ENCODE assay signal across 2 cellular contexts in the genomic region with DNA sequence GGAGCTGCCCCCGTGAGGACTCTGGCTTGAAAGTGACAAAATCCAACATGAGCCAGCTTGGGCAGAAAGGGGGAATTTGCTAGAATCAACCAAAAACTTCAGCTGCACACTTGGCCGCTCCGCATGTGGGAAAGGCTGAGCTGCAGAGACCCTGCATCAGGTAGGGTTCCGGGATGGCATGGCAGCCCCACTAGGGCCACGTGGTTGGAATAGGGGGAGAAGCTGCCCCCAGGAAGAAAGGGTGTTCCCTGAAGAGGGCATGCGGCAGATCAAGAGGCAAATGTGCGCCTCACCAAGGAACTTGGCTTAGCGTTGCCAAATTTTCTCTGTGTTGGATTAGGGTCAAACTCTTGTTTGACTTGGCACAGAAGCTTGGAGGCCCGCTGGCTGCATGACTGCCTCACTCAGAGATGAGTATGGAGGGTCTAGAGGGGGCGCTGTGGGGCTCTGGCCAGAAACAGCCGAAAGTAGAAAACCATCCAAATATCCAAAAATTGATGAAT.
TF ChIP-seq lines count a peak whose summit lies in the region.

No MANE protein-coding gene starts in this region.

TF ChIP-seq in SK-N-SH, 30 proteins besides CTCF, POLR2A, EP300 and RAD21:
- no peak for TF ChIP-seq YY1 (IDR thresholded peaks at IDR 0.05; ENCODE audit: low read depth)
- TF ChIP-seq GABPA (IDR thresholded peaks at IDR 0.05; ENCODE audit: low read depth) = no peak
- no peak for TF ChIP-seq FOSL2 (IDR thresholded peaks at IDR 0.05; ENCODE audit: borderline replicate concordance, low read depth)
- no peak for TF ChIP-seq MAX (IDR thresholded peaks at IDR 0.05; ENCODE audit: low read depth)
- no peak for TF ChIP-seq TEAD4 (IDR thresholded peaks at IDR 0.05; ENCODE audit: borderline replicate concordance, insufficient read depth)
- no peak for TF ChIP-seq JUND (IDR thresholded peaks at IDR 0.05)
- TF ChIP-seq, protein P1, sequence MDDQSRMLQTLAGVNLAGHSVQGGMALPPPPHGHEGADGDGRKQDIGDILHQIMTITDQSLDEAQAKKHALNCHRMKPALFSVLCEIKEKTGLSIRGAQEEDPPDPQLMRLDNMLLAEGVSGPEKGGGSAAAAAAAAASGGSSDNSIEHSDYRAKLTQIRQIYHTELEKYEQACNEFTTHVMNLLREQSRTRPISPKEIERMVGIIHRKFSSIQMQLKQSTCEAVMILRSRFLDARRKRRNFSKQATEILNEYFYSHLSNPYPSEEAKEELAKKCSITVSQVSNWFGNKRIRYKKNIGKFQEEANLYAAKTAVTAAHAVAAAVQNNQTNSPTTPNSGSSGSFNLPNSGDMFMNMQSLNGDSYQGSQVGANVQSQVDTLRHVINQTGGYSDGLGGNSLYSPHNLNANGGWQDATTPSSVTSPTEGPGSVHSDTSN (IDR thresholded peaks at IDR 0.05) = no peak
- no peak for TF ChIP-seq TAF1 (IDR thresholded peaks at IDR 0.05; ENCODE audit: borderline replicate concordance, low read depth, low read length)
- TF ChIP-seq NRF1 (IDR thresholded peaks at IDR 0.05; ENCODE audit: low read depth, low read length) = no peak
- TF ChIP-seq EZH2phosphoT487 (IDR thresholded peaks at IDR 0.05; ENCODE audit: borderline replicate concordance, low read depth) = no peak

TF ChIP-seq in SK-N-SH treated with all-trans-retinoic acid at 6 μM for 48 hours, 23 proteins besides CTCF, POLR2A, EP300 and RAD21:
- no peak for TF ChIP-seq OSR1 (CRISPR knock-in tag; IDR thresholded peaks at IDR 0.05)
- no peak for TF ChIP-seq ZFP30 (CRISPR knock-in tag; IDR thresholded peaks at IDR 0.05)
- TF ChIP-seq ZNF8 (CRISPR knock-in tag; IDR thresholded peaks at IDR 0.05) = no peak
- no peak for TF ChIP-seq ISL1 (CRISPR knock-in tag; IDR thresholded peaks at IDR 0.05)
- no peak for TF ChIP-seq ZC3H10 (CRISPR knock-in tag; IDR thresholded peaks at IDR 0.05)
- no peak for TF ChIP-seq SNAI2 (CRISPR knock-in tag; IDR thresholded peaks at IDR 0.05)
- TF ChIP-seq ESRRG (CRISPR knock-in tag; IDR thresholded peaks at IDR 0.05) = no peak
- TF ChIP-seq TOX (CRISPR knock-in tag; IDR thresholded peaks at IDR 0.05; ENCODE audit: borderline replicate concordance) = no peak
- TF ChIP-seq PPARA (CRISPR knock-in tag; IDR thresholded peaks at IDR 0.05; ENCODE audit: borderline replicate concordance) = no peak
- TF ChIP-seq ZNF70 (CRISPR knock-in tag; IDR thresholded peaks at IDR 0.05) = no peak
- TF ChIP-seq, protein P2, sequence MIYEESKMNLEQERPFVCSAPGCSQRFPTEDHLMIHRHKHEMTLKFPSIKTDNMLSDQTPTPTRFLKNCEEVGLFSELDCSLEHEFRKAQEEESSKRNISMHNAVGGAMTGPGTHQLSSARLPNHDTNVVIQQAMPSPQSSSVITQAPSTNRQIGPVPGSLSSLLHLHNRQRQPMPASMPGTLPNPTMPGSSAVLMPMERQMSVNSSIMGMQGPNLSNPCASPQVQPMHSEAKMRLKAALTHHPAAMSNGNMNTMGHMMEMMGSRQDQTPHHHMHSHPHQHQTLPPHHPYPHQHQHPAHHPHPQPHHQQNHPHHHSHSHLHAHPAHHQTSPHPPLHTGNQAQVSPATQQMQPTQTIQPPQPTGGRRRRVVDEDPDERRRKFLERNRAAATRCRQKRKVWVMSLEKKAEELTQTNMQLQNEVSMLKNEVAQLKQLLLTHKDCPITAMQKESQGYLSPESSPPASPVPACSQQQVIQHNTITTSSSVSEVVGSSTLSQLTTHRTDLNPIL (CRISPR knock-in tag; IDR thresholded peaks at IDR 0.05; ENCODE audit: low read depth) = no peak
- no peak for TF ChIP-seq GLIS3 (CRISPR knock-in tag; IDR thresholded peaks at IDR 0.05)
- no peak for TF ChIP-seq TCF4 (CRISPR knock-in tag; IDR thresholded peaks at IDR 0.05; ENCODE audit: borderline replicate concordance)
- TF ChIP-seq RARB (CRISPR knock-in tag; IDR thresholded peaks at IDR 0.05) = no peak
- TF ChIP-seq ARNTL (CRISPR knock-in tag; IDR thresholded peaks at IDR 0.05; ENCODE audit: borderline replicate concordance, low read depth) = no peak
- TF ChIP-seq, protein P3, sequence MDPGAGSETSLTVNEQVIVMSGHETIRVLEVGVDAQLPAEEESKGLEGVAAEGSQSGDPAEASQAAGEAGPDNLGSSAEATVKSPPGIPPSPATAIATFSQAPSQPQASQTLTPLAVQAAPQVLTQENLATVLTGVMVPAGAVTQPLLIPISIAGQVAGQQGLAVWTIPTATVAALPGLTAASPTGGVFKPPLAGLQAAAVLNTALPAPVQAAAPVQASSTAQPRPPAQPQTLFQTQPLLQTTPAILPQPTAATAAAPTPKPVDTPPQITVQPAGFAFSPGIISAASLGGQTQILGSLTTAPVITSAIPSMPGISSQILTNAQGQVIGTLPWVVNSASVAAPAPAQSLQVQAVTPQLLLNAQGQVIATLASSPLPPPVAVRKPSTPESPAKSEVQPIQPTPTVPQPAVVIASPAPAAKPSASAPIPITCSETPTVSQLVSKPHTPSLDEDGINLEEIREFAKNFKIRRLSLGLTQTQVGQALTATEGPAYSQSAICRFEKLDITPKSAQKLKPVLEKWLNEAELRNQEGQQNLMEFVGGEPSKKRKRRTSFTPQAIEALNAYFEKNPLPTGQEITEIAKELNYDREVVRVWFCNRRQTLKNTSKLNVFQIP (CRISPR knock-in tag; IDR thresholded peaks at IDR 0.05; ENCODE audit: borderline replicate concordance, low read depth) = no peak
- no peak for TF ChIP-seq CSDC2 (CRISPR knock-in tag; IDR thresholded peaks at IDR 0.05)
